In the genomic region with DNA sequence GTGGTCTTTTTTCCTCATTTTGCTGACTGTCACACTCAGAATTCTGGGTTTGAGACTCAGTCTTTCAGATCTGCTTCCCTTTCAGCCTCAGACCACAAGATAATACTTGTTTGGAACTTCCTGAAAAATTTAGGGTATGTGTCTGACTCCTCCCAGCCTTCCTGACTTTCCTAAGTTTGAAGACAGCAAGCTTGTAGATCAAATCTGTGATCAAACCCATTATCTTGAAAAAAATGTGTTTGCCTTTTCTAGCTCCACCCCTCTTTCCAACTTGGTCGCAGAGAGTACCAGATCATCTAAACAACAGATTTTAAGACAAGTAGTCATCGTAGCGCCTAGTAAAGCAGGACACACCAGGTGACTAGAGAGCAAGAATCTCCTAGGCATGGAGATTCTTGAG, we compare ENCODE assay signal across 2 cellular contexts.
TF ChIP-seq lines count a peak whose summit lies in the region.

No MANE protein-coding gene starts in this region.

TF ChIP-seq in endothelial cell of umbilical vein, 7 proteins besides CTCF, POLR2A, EP300 and RAD21:
- TF ChIP-seq, protein P1, sequence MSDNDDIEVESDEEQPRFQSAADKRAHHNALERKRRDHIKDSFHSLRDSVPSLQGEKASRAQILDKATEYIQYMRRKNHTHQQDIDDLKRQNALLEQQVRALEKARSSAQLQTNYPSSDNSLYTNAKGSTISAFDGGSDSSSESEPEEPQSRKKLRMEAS (IDR thresholded peaks at IDR 0.05; ENCODE audit: insufficient read depth, insufficient read length), result no peak
- TF ChIP-seq JUN (IDR thresholded peaks at IDR 0.05; ENCODE audit: borderline replicate concordance, insufficient read depth, insufficient read length, low read depth) (no peak), EZH2 (IDR thresholded peaks at IDR 0.05; ENCODE audit: borderline replicate concordance, low read depth, low read length, severe bottlenecking) (no peak), MYC (IDR thresholded peaks at IDR 0.05; ENCODE audit: low read depth, low read length) (no peak), POLR2AphosphoS5 (IDR thresholded peaks at IDR 0.05; ENCODE audit: insufficient read depth, low read depth, low read length) (no peak), FOS (IDR thresholded peaks at IDR 0.05; ENCODE audit: borderline replicate concordance, insufficient read depth, low read length) (no peak), GATA2 (IDR thresholded peaks at IDR 0.05; ENCODE audit: insufficient read depth, insufficient read length, low read depth, low read length) (no peak)

TF ChIP-seq in SK-N-SH, 30 proteins besides CTCF, POLR2A, EP300 and RAD21:
- TF ChIP-seq GABPA (IDR thresholded peaks at IDR 0.05; ENCODE audit: low read depth), result no peak
- TF ChIP-seq, protein P2, sequence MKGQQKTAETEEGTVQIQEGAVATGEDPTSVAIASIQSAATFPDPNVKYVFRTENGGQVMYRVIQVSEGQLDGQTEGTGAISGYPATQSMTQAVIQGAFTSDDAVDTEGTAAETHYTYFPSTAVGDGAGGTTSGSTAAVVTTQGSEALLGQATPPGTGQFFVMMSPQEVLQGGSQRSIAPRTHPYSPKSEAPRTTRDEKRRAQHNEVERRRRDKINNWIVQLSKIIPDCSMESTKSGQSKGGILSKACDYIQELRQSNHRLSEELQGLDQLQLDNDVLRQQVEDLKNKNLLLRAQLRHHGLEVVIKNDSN (IDR thresholded peaks at IDR 0.05; ENCODE audit: borderline replicate concordance, low read depth), result no peak
- no peak for TF ChIP-seq GATA2 (CRISPR knock-in tag; IDR thresholded peaks at IDR 0.05)
- no peak for TF ChIP-seq TCF12 (IDR thresholded peaks at IDR 0.05)
- TF ChIP-seq, protein P3, sequence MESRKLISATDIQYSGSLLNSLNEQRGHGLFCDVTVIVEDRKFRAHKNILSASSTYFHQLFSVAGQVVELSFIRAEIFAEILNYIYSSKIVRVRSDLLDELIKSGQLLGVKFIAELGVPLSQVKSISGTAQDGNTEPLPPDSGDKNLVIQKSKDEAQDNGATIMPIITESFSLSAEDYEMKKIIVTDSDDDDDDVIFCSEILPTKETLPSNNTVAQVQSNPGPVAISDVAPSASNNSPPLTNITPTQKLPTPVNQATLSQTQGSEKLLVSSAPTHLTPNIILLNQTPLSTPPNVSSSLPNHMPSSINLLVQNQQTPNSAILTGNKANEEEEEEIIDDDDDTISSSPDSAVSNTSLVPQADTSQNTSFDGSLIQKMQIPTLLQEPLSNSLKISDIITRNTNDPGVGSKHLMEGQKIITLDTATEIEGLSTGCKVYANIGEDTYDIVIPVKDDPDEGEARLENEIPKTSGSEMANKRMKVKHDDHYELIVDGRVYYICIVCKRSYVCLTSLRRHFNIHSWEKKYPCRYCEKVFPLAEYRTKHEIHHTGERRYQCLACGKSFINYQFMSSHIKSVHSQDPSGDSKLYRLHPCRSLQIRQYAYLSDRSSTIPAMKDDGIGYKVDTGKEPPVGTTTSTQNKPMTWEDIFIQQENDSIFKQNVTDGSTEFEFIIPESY (IDR thresholded peaks at IDR 0.05; ENCODE audit: borderline replicate concordance, low read depth), result no peak
- TF ChIP-seq EZH2phosphoT487 (IDR thresholded peaks at IDR 0.05; ENCODE audit: borderline replicate concordance, low read depth), result no peak
- TF ChIP-seq, protein P4, sequence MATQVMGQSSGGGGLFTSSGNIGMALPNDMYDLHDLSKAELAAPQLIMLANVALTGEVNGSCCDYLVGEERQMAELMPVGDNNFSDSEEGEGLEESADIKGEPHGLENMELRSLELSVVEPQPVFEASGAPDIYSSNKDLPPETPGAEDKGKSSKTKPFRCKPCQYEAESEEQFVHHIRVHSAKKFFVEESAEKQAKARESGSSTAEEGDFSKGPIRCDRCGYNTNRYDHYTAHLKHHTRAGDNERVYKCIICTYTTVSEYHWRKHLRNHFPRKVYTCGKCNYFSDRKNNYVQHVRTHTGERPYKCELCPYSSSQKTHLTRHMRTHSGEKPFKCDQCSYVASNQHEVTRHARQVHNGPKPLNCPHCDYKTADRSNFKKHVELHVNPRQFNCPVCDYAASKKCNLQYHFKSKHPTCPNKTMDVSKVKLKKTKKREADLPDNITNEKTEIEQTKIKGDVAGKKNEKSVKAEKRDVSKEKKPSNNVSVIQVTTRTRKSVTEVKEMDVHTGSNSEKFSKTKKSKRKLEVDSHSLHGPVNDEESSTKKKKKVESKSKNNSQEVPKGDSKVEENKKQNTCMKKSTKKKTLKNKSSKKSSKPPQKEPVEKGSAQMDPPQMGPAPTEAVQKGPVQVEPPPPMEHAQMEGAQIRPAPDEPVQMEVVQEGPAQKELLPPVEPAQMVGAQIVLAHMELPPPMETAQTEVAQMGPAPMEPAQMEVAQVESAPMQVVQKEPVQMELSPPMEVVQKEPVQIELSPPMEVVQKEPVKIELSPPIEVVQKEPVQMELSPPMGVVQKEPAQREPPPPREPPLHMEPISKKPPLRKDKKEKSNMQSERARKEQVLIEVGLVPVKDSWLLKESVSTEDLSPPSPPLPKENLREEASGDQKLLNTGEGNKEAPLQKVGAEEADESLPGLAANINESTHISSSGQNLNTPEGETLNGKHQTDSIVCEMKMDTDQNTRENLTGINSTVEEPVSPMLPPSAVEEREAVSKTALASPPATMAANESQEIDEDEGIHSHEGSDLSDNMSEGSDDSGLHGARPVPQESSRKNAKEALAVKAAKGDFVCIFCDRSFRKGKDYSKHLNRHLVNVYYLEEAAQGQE (IDR thresholded peaks at IDR 0.05; ENCODE audit: low read depth, low read length), result no peak
- TF ChIP-seq TEAD4 (IDR thresholded peaks at IDR 0.05; ENCODE audit: borderline replicate concordance, insufficient read depth), result no peak
- no peak for TF ChIP-seq JUND (IDR thresholded peaks at IDR 0.05)
- TF ChIP-seq, protein P5, sequence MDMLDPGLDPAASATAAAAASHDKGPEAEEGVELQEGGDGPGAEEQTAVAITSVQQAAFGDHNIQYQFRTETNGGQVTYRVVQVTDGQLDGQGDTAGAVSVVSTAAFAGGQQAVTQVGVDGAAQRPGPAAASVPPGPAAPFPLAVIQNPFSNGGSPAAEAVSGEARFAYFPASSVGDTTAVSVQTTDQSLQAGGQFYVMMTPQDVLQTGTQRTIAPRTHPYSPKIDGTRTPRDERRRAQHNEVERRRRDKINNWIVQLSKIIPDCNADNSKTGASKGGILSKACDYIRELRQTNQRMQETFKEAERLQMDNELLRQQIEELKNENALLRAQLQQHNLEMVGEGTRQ (IDR thresholded peaks at IDR 0.05; ENCODE audit: borderline replicate concordance, low read depth, low read length), result no peak
- no peak for TF ChIP-seq CHD2 (IDR thresholded peaks at IDR 0.05; ENCODE audit: low read length, partially characterized antibody)
- TF ChIP-seq, protein P6, sequence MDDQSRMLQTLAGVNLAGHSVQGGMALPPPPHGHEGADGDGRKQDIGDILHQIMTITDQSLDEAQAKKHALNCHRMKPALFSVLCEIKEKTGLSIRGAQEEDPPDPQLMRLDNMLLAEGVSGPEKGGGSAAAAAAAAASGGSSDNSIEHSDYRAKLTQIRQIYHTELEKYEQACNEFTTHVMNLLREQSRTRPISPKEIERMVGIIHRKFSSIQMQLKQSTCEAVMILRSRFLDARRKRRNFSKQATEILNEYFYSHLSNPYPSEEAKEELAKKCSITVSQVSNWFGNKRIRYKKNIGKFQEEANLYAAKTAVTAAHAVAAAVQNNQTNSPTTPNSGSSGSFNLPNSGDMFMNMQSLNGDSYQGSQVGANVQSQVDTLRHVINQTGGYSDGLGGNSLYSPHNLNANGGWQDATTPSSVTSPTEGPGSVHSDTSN (IDR thresholded peaks at IDR 0.05), result no peak
- no peak for TF ChIP-seq RCOR1 (IDR thresholded peaks at IDR 0.05; ENCODE audit: low read length)
